Comparison of ENCODE assay signal across 8 cellular contexts in the genomic region with DNA sequence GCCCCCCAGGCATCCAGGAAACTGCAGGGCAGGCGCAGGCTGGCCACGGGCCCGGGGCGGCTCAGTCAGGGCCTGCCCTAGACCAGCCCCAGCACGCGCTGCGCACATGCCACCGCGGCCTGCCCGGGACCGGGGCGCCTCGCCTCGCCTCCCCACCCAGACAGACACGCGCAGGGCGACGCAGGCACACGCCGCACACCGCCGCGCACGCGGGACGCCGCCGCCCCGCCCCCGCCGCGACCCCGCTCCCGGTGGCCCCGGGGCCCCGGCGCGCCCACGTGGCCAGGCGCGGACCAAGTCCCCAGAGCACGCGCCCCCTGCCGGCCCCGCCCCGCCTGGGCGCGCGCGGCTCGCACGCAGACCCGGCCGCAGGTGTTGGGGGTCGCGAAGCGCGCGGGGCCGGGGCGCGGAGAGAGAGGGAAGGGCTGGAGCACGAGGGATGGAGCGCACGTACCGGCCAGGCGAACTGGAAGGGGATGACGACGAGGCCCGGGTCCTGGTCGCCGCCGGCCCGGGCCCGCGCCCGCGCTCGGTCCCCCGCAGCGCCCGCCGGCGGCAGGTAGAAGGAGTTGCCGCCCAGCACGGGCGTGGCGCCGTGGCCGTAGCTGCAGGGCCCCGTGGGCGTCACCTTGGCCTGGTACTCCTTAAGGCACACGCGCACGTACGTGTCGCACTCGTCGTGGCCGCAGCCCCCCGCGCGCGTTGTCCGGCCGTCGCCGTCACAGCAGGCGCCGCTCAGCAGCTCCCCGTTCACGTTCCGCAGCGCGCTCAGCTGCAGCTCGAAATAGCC. TPM values are rescaled to one million over a fixed set of nuclear protein-coding genes. Genes with fewer than 3 reads are reported as not detected.
DNase-seq lines count a peak whose midpoint lies in the region; ATAC-seq and TF ChIP-seq lines count a peak whose summit lies in the region.

No MANE protein-coding gene starts in this region.

- DNase-seq in activated naive CD4-positive, alpha-beta T cell treated with anti-CD3 and anti-CD28 coated beads for 36 hours, result no peak
- DNase-seq in activated naive CD4-positive, alpha-beta T cell (lab: John Stamatoyannopoulos, UW), result no peak
- DNase-seq in WERI-Rb-1 (peak; percentile 57), tibial artery (no peak), mucosa of gallbladder (ENCODE audit: low spot score) (no peak)

- intact Hi-C loops in activated naive CD4-positive, alpha-beta T cell treated with anti-CD3 and anti-CD28 coated beads for 36 hours (cut with micrococcal nuclease), result loop anchor here (5.0 kb wide), 1 partner anchor 75 kb away; no protein-coding TSS in a partner anchor
- intact Hi-C loops in tibial artery (cut with DNase I; ENCODE audit: low total_unique reads), result loop anchor here (10.0 kb wide), 1 partner anchor 73 kb away; no protein-coding TSS in a partner anchor

- H3K4me1 ChIP-seq in tibial artery, result peaks cover 0 to 31% (median 31%) of the 10 kb centered on the region in 4 donors

- 0 out of 2 replicates have a peak, but pooled peaks have one; percentile 15 for TF ChIP-seq CTCF in WERI-Rb-1 (IDR thresholded peaks at IDR 0.05; ENCODE audit: low read depth, low read length)
- no peak for TF ChIP-seq CTCF in tibial artery (IDR thresholded peaks at IDR 0.05)

- no peaks in the 10 kb centered on the region for H3K36me3 Mint-ChIP-seq in activated naive CD4-positive, alpha-beta T cell treated with anti-CD3 and anti-CD28 coated beads for 36 hours (ENCODE audit: low read depth)

- H3K4me3 ChIP-seq in WERI-Rb-1 (ENCODE audit: low read depth, low read length) (peak overlapping the region; percentile 49), iPS-18c (ENCODE audit: insufficient read depth, low read depth, low read length) (peak overlapping the region; percentile 43), tibial artery (peak overlapping the region; percentile 32 to 51)

- H3K27me3 ChIP-seq in WERI-Rb-1 (ENCODE audit: insufficient read depth, low read depth, severe bottlenecking) (no peaks in the 10 kb centered on the region), tibial artery (peaks cover 0 to 69% of the 10 kb centered on the region in 2 donors)

- H3K27me3 Mint-ChIP-seq in activated naive CD4-positive, alpha-beta T cell treated with anti-CD3 and anti-CD28 coated beads for 36 hours (ENCODE audit: low read depth), result peaks cover 12% of the 10 kb centered on the region

- H3K36me3 ChIP-seq in WERI-Rb-1, result peaks cover 20% of the 10 kb centered on the region
- H3K36me3 ChIP-seq in tibial artery, result no peaks in the 10 kb centered on the region

- no peak for ATAC-seq in GM18517 (IDR thresholded peaks at IDR 0.05; ENCODE audit: unreplicated experiment)
- ATAC-seq in GM19463 (IDR thresholded peaks at IDR 0.05; ENCODE audit: unreplicated experiment), result no peak

- no peaks in the 10 kb centered on the region for H3K9me3 ChIP-seq in WERI-Rb-1 (ENCODE audit: severe bottlenecking)
- no peaks in the 10 kb centered on the region for H3K9me3 ChIP-seq in iPS-18c (ENCODE audit: control insufficient read depth, insufficient read depth, low read length)
- H3K9me3 ChIP-seq in tibial artery, result no peaks in the 10 kb centered on the region

- peaks cover 15% of the 10 kb centered on the region for H3K4me1 Mint-ChIP-seq in activated naive CD4-positive, alpha-beta T cell treated with anti-CD3 and anti-CD28 coated beads for 36 hours (ENCODE audit: low read depth)

- H3K27ac Mint-ChIP-seq in activated naive CD4-positive, alpha-beta T cell treated with anti-CD3 and anti-CD28 coated beads for 36 hours, result no peak overlapping the region

- H3K4me3 Mint-ChIP-seq in activated naive CD4-positive, alpha-beta T cell treated with anti-CD3 and anti-CD28 coated beads for 36 hours, result peak overlapping the region; percentile 58

- H3K27ac ChIP-seq in WERI-Rb-1, result peak overlapping the region; percentile 81
- no peak overlapping the region for H3K27ac ChIP-seq in tibial artery

- H3K9me3 Mint-ChIP-seq in activated naive CD4-positive, alpha-beta T cell treated with anti-CD3 and anti-CD28 coated beads for 36 hours, result no peaks in the 10 kb centered on the region

- CTCF ChIA-PET in activated naive CD4-positive, alpha-beta T cell treated with anti-CD3 and anti-CD28 coated beads for 36 hours (lab: Charles Lee), result interaction anchor here (1.0 kb wide), 1 partner anchor 8 kb away, joined by 3 read pairs; no protein-coding TSS in a partner anchor

RNA-seq across cellular contexts. Expression of a gene that starts 1.1 kb away (rescaled TPM):
- total RNA-seq in activated naive CD4-positive, alpha-beta T cell treated with anti-CD3 and anti-CD28 coated beads for 36 hours, result 1 to 10 TPM; 2.9 to 3.6 TPM
- 12.7 TPM for total RNA-seq in mucosa of gallbladder

RNA-seq across cellular contexts. Expression of a gene that starts 13.6 kb away (rescaled TPM):
- total RNA-seq in activated naive CD4-positive, alpha-beta T cell treated with anti-CD3 and anti-CD28 coated beads for 36 hours, result 10 to 100 TPM; 12.0 to 15.8 TPM
- 47.2 TPM for total RNA-seq in mucosa of gallbladder
